In the genomic region with DNA sequence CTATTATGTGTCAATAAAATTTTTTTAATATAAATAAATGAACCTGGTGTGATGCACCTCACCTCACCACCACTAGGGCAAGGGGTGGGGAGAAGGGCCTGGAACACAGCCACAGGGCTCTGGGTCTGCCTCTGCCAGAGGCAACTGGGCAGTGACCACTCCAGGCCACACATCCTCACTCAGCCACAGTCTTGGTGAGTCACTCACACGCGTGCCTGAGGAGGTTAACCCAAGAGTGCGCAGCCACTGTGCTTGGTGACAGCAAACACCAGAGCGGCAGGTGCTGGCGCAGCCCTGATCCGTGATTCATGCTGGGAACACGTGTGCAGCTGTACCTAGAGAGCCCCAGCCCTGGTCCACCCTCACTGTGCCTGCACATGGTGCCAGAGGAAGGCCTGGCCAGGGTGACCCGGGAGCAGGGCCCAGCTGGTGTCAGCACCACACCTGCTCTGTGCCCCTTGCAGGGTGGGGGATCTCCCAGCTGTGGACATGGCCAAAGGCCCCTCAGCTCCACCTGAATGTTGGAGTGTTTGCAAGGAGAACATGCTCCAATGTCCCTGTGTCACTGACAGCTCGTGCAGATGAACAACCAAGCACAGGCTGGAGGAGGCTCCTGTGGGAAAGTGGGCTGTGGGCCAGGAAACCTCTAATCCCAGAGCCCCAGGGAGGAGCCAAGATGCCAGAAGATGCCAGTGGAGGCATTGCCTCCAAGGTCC, we compare ENCODE assay signal across 8 cellular contexts. TPM values are rescaled to one million over a fixed set of nuclear protein-coding genes. Genes with fewer than 3 reads are reported as not detected.
A peak's percentile ranks its signal among the peaks of the same experiment; 100 is the strongest.
DNase-seq lines count a peak whose midpoint lies in the region; ATAC-seq and TF ChIP-seq lines count a peak whose summit lies in the region.

No MANE protein-coding gene starts in this region.

- H3K4me1 Mint-ChIP-seq in activated CD4-positive, alpha-beta T cell treated with anti-CD3 and anti-CD28 coated beads, Interleukin-2, amount 10 ng/mL, durations not matched to agents 24 days and 14 days, result peaks cover 15% of the 10 kb centered on the region
- peaks cover 10% of the 10 kb centered on the region for H3K4me1 Mint-ChIP-seq in osteocyte (ENCODE audit: unreplicated experiment)

- H3K27me3 Mint-ChIP-seq in activated CD4-positive, alpha-beta T cell treated with anti-CD3 and anti-CD28 coated beads, Interleukin-2, amount 10 ng/mL, durations not matched to agents 24 days and 14 days, result no peaks in the 10 kb centered on the region
- no peaks in the 10 kb centered on the region for H3K27me3 Mint-ChIP-seq in osteocyte (ENCODE audit: unreplicated experiment)

- no peak for ATAC-seq in HG03571 (IDR thresholded peaks at IDR 0.05; ENCODE audit: unreplicated experiment)
- ATAC-seq in GM19463 (IDR thresholded peaks at IDR 0.05; ENCODE audit: unreplicated experiment), result no peak

- no peak overlapping the region for H3K27ac Mint-ChIP-seq in activated CD4-positive, alpha-beta T cell treated with anti-CD3 and anti-CD28 coated beads, Interleukin-2, amount 10 ng/mL, durations not matched to agents 24 days and 14 days
- no peak overlapping the region for H3K27ac Mint-ChIP-seq in osteocyte (ENCODE audit: unreplicated experiment)

- no peak overlapping the region for H3K4me3 ChIP-seq in choroid plexus epithelial cell (ENCODE audit: low read depth, low read length)

- no peaks in the 10 kb centered on the region for H3K36me3 Mint-ChIP-seq in activated CD4-positive, alpha-beta T cell treated with anti-CD3 and anti-CD28 coated beads, Interleukin-2, amount 10 ng/mL, durations not matched to agents 24 days and 14 days (ENCODE audit: low read depth)
- H3K36me3 Mint-ChIP-seq in osteocyte (ENCODE audit: unreplicated experiment), result peaks cover 6% of the 10 kb centered on the region

- TF ChIP-seq CTCF in choroid plexus epithelial cell (conservative IDR thresholded peaks at IDR 0.05; ENCODE audit: low read depth, low read length) (peak; percentile 56), osteocyte (IDR thresholded peaks at IDR 0.05) (peak; percentile 36)

- H3K9me3 Mint-ChIP-seq in activated CD4-positive, alpha-beta T cell treated with anti-CD3 and anti-CD28 coated beads, Interleukin-2, amount 10 ng/mL, durations not matched to agents 24 days and 14 days, result no peaks in the 10 kb centered on the region
- peaks cover 10% of the 10 kb centered on the region for H3K9me3 Mint-ChIP-seq in osteocyte (ENCODE audit: unreplicated experiment)

- intact Hi-C loops in activated CD4-positive, alpha-beta T cell treated with anti-CD3 and anti-CD28 coated beads, Interleukin-2, amount 10 ng/mL, durations not matched to agents 24 days and 14 days (cut with micrococcal nuclease), result loop anchor here (5.0 kb wide), 2 partner anchors 276 to 396 kb away; partner anchors contain the start of genes KLF15 and ZXDC

- H3K4me3 Mint-ChIP-seq in activated CD4-positive, alpha-beta T cell treated with anti-CD3 and anti-CD28 coated beads, Interleukin-2, amount 10 ng/mL, durations not matched to agents 24 days and 14 days, result no peak overlapping the region
- H3K4me3 Mint-ChIP-seq in osteocyte (ENCODE audit: unreplicated experiment), result no peak overlapping the region

- peak; percentile 62 for DNase-seq in activated CD4-positive, alpha-beta T cell treated with anti-CD3 and anti-CD28 coated beads, Interleukin-2, amount 10 ng/mL, durations not matched to agents 24 days and 14 days
- DNase-seq in activated CD4-positive, alpha-beta T cell treated with anti-CD3 and anti-CD28 coated beads for 4 hours, result no peak
- DNase-seq in NCI-H2196 treated with DMSO at 0.1 percent for 48 hours (lab: John Stamatoyannopoulos, UW; ENCODE audit: unreplicated experiment), result peak; percentile 57
- DNase-seq in choroid plexus epithelial cell (ENCODE audit: low read depth), result peak; percentile 21
- DNase-seq in osteocyte (ENCODE audit: extremely low spot score, unreplicated experiment), result no peak
- no peak for DNase-seq in GM19240 (ENCODE audit: insufficient read length, low spot score)

RNA-seq across cellular contexts. Expression of gene SLC41A3, which starts 2.1 kb away (rescaled TPM):
- 17.9 and 20.1 TPM in 2 replicates for total RNA-seq in activated CD4-positive, alpha-beta T cell treated with anti-CD3 and anti-CD28 coated beads, Interleukin-2, amount 10 ng/mL, durations not matched to agents 24 days and 14 days
- total RNA-seq in osteocyte, result 80.6 and 89.2 TPM in 2 replicates

Comparison
In these comparisons a context has a peak if more than half of its experiments do, and no peak if none do; other contexts are left out.
1. DNase-seq: peak in activated CD4-positive, alpha-beta T cell treated with anti-CD3 and anti-CD28 coated beads, Interleukin-2, amount 10 ng/mL, durations not matched to agents 24 days and 14 days (single experiment), NCI-H2196 treated with DMSO at 0.1 percent for 48 hours (single experiment) and choroid plexus epithelial cell (single experiment); none in activated CD4-positive, alpha-beta T cell treated with anti-CD3 and anti-CD28 coated beads for 4 hours (0 of 2), osteocyte (single experiment) and GM19240 (single experiment).